In the genomic region with DNA sequence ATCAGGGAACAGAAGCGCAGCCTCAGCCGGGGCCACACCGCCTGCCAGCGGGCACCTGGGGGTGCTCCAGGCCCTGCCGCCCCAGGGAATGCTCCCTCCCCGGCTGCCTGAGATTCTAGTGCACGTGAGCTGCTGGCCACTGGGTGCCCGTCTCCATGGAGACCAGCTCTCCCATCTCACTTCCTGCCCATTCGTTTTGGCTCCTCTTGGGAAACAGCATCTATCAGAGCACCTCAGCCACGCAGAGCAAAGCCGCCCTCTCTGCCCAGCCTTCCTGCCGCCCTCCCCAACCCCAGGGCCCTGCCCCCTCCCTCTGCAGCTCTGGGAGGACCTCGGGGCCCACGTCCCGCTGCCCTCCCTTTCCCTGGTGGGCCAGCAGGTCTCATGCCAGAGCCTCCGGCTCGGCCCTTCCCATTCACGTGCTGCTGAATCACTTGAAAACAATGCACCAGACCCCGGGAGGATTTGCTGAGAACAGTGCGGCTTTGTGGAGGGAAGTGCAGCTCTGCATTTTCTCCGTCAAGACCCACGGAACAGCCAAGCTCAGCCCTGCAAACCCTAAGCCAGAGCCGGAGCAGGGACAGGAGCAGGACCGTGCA, we compare ENCODE assay signal across 8 cellular contexts. TPM values are rescaled to one million over a fixed set of nuclear protein-coding genes. Genes with fewer than 3 reads are reported as not detected.
DNase-seq lines count a peak whose midpoint lies in the region; ATAC-seq and TF ChIP-seq lines count a peak whose summit lies in the region.

No MANE protein-coding gene starts in this region.

- 0% methylated on average over 2 of the region's 24 CpGs for WGBS in right lobe of liver (ENCODE audit: insufficient coverage, low coverage, low lambda C conversion rate, missing lambda C conversion rate)

- H3K4me2 ChIP-seq in PC-9: peak overlapping the region; percentile 73

- no peaks in the 10 kb centered on the region for H4K20me1 ChIP-seq in PC-9 (ENCODE audit: insufficient read depth)

- TF ChIP-seq POLR2A in right lobe of liver (IDR thresholded peaks at IDR 0.05): peak; percentile 38

- peaks cover 12% of the 10 kb centered on the region for H3K79me2 ChIP-seq in PC-9 (ENCODE audit: low read depth)

- intact Hi-C loops in PC-9 (cut with micrococcal nuclease; ENCODE audit: unreplicated experiment): loop anchor here (1.0 to 5.0 kb wide), 3 partner anchors 33 to 49 kb away; partner anchors contain the start of gene USP36
- intact Hi-C loops in right lobe of liver (cut with DNase I): no loop called here

- H3K4me3 ChIP-seq in PC-9 (peak overlapping the region; percentile 39; the same call in 1 of the 2 replicates), right lobe of liver (no peak overlapping the region), stomach smooth muscle (ENCODE audit: low read length in 2 of 2) (peak overlapping the region; percentile 53 to 66)

- H3K4me1 ChIP-seq in PC-9 (replicated peaks; ENCODE audit: insufficient read depth): peaks cover 48% of the 10 kb centered on the region
- peaks cover 0 to 8% (median under 1%) of the 10 kb centered on the region in 4 donors for H3K4me1 ChIP-seq in right lobe of liver
- H3K4me1 ChIP-seq in stomach smooth muscle (ENCODE audit: control insufficient read depth, insufficient read depth, low read length): peaks cover 70% of the 10 kb centered on the region

- ATAC-seq in right lobe of liver (peak; percentile 52 to 67 (median 60)), GM18870 (IDR thresholded peaks at IDR 0.05; ENCODE audit: unreplicated experiment) (no peak)

- H3K9ac ChIP-seq in stomach smooth muscle (ENCODE audit: low read length in 2 of 2): peak overlapping the region in 1 of 2 donors; percentile 42

- TF ChIP-seq CTCF in PC-9 (conservative IDR thresholded peaks at IDR 0.05) (no peak), right lobe of liver (IDR thresholded peaks at IDR 0.05) (no peak)

- no peak overlapping the region; the same call in 1 of the 2 replicates for H2AFZ ChIP-seq in PC-9

- POLR2A ChIA-PET in PC-9 (lab: Charles Lee; ENCODE audit: unreplicated experiment): interaction anchor here (0.6 to 1.0 kb wide), 3 partner anchors 16 to 508 kb away, joined by 3 to 4 read pairs (median 3); no protein-coding TSS in a partner anchor

- no peaks in the 10 kb centered on the region for H3K27me3 ChIP-seq in PC-9 (ENCODE audit: insufficient read depth, low read depth)
- no peaks in the 10 kb centered on the region for H3K27me3 ChIP-seq in right lobe of liver
- no peaks in the 10 kb centered on the region for H3K27me3 ChIP-seq in stomach smooth muscle (ENCODE audit: control insufficient read depth in 1 of 2, insufficient read depth in 2 of 2, low read length in 2 of 2)

- H3K9me3 ChIP-seq in PC-9 (ENCODE audit: insufficient read depth, low read depth) (no peaks in the 10 kb centered on the region), right lobe of liver (no peaks in the 10 kb centered on the region), stomach smooth muscle (ENCODE audit: control insufficient read depth in 2 of 2, low read length in 2 of 2) (no peaks in the 10 kb centered on the region)

- BruUV-seq in PC-9 (replicated peaks; lab: Mats Ljungman, UMichigan): no TSS peak

- H3K27ac ChIP-seq in PC-9: peak overlapping the region; percentile 93
- H3K27ac ChIP-seq in right lobe of liver: peak overlapping the region; percentile 64 to 76 (median 72)
- peak overlapping the region; percentile 76 for H3K27ac ChIP-seq in stomach smooth muscle (ENCODE audit: low read length)

- peaks cover 23% of the 10 kb centered on the region; the same call in 1 of the 2 replicates for H3F3A ChIP-seq in PC-9 (ENCODE audit: insufficient read depth, low read depth)

- CTCF ChIA-PET in PC-9 (lab: Charles Lee): interaction anchor here (0.5 to 0.6 kb wide), 2 partner anchors 20 to 859 kb away, joined by 3 read pairs; no protein-coding TSS in a partner anchor

- H3K9me2 ChIP-seq in PC-9 (ENCODE audit: insufficient read depth): no peaks in the 10 kb centered on the region

- H3K36me3 ChIP-seq in PC-9 (ENCODE audit: low read depth) (no peaks in the 10 kb centered on the region), right lobe of liver (no peaks in the 10 kb centered on the region), stomach smooth muscle (ENCODE audit: control insufficient read depth in 2 of 2, insufficient read depth in 2 of 2, low read length in 2 of 2) (no peaks in the 10 kb centered on the region)

- DNase-seq in DMS79 treated with DMSO at 0.1 percent for 48 hours (lab: John Stamatoyannopoulos, UW) (peak; percentile 26), DMS79 (lab: John Stamatoyannopoulos, UW) (no peak), PC-9 (peak; percentile 77 to 86), ecto neural progenitor cell (ENCODE audit: low spot score) (peak; percentile 89), right lobe of liver (peak; percentile 59 to 72 (median 61)), NCI-H1694 (lab: John Stamatoyannopoulos, UW) (no peak)

RNA-seq across cellular contexts. Expression of gene CEP295NL, which starts 19.4 kb away (rescaled TPM):
- total RNA-seq in PC-9 (2021) (3.5 and 3.6 TPM in 2 replicates), right lobe of liver (1 to 10 TPM in 1 of 6 experiments, under 1 TPM in 5; 0.19 to 1.0 (median 0.53) TPM)

RNA-seq across cellular contexts. Expression of gene TIMP2, which starts 41.6 kb away (rescaled TPM):
- total RNA-seq in PC-9 (2021) (90.5 and 114 TPM in 2 replicates), right lobe of liver (10 to 100 TPM; 18.9 to 36.1 (median 26.7) TPM)

RNA-seq across cellular contexts. Expression of gene USP36, which starts 43.0 kb away (rescaled TPM):
- 41.4 and 46.2 TPM in 2 replicates for total RNA-seq in PC-9 (2021)
- total RNA-seq in right lobe of liver: 10 to 100 TPM; 12.7 to 27.8 (median 18.7) TPM

Comparison
In these comparisons a context has a peak if more than half of its experiments do, and no peak if none do; other contexts are left out.
1. DNase-seq: peak in DMS79 treated with DMSO at 0.1 percent for 48 hours (single experiment), PC-9 (2 of 2), ecto neural progenitor cell (single experiment) and right lobe of liver (3 of 3); none in DMS79 (single experiment) and NCI-H1694 (single experiment).
2. H3K4me3 ChIP-seq: peak in PC-9 (single experiment) and stomach smooth muscle (2 of 2); none in right lobe of liver (0 of 3).
3. Peak in every context shown above with its lines, with median percentiles within 50 percentile points of each other: H3K27ac ChIP-seq.